Comparison of ENCODE assay signal across 8 cellular contexts in genomic region chr6:125957845-125958244, GRCh38. TPM values are rescaled to one million over a fixed set of nuclear protein-coding genes. Genes with fewer than 3 reads are reported as not detected.
DNase-seq lines count a peak whose midpoint lies in the region; ATAC-seq and TF ChIP-seq lines count a peak whose summit lies in the region.

No MANE protein-coding gene starts in this region.

- DNase-seq in SIG-M5 treated with dmso at 0.1 percent for 504 hours (lab: John Stamatoyannopoulos, UW; ENCODE audit: unreplicated experiment) (peak; percentile 79), SIG-M5 (lab: John Stamatoyannopoulos, UW) (no peak), SK-MEL-5 (ENCODE audit: low read depth, low spot score) (peak; percentile 76), gastrocnemius medialis (no peak), NCI-H1417 treated with DMSO at 0.1 percent for 48 hours (lab: John Stamatoyannopoulos, UW) (no peak), endothelial cell (ENCODE audit: low spot score) (no peak)
- DNase-seq in activated CD4-positive, alpha-beta memory T cell treated with anti-CD3 and anti-CD28 coated beads, Interleukin-2, amount 10 ng/mL, durations not matched to agents 7 days and 5 days: no peak

- CTCF ChIA-PET in activated CD4-positive, alpha-beta memory T cell treated with anti-CD3 and anti-CD28 coated beads, Interleukin-2, amount 10 ng/mL, durations not matched to agents 7 days and 5 days (lab: Charles Lee): interaction anchor here (1.0 to 9.6 kb wide), 12 partner anchors 10 to 179 kb away, joined by 3 to 231 read pairs (median 28); partner anchors contain the start of genes NCOA7 and TRMT11

- no peaks in the 10 kb centered on the region for H3K4me1 Mint-ChIP-seq in endothelial cell (ENCODE audit: unreplicated experiment)
- H3K4me1 Mint-ChIP-seq in activated CD4-positive, alpha-beta memory T cell treated with anti-CD3 and anti-CD28 coated beads, Interleukin-2, amount 10 ng/mL, durations not matched to agents 7 days and 5 days: peaks cover 8% of the 10 kb centered on the region

- intact Hi-C loops in gastrocnemius medialis (cut with DNase I; ENCODE audit: low total_unique reads): loop anchor here (2.0 to 5.0 kb wide), 2 partner anchors 39 to 101 kb away; no protein-coding TSS in a partner anchor

- in situ Hi-C loops in SK-MEL-5 (cut with HindIII; ENCODE audit: low pct_unique_long_range_greater_than_20kb, low sequenced_read_pairs) (no loop called here), gastrocnemius medialis (cut with MboI; ENCODE audit: low sequenced_read_pairs in 4 of 4) (loop anchor here in 3 of 4 donors (10.0 to 25.0 kb wide), 3 partner anchors 96 to 646 kb away; partner anchors contain the start of gene HDDC2 (in 1 of the 3))

- H3K4me1 ChIP-seq in gastroesophageal sphincter (peaks cover 4 to 45% (median 6%) of the 10 kb centered on the region in 3 donors), gastrocnemius medialis (peaks cover 10 to 20% of the 10 kb centered on the region in 2 donors)

- POLR2A ChIA-PET in activated CD4-positive, alpha-beta memory T cell treated with anti-CD3 and anti-CD28 coated beads, Interleukin-2, amount 10 ng/mL, durations not matched to agents 7 days and 5 days (lab: Charles Lee): interaction anchor here (0.9 to 6.4 kb wide), 10 partner anchors 13 to 210 kb away, joined by 3 to 111 read pairs (median 6); partner anchors contain the start of genes NCOA7 and TRMT11

- H3K27ac ChIP-seq in gastroesophageal sphincter (peak overlapping the region in 3 of 4 donors; percentile 87 to 95 (median 91)), gastrocnemius medialis (peak overlapping the region; percentile 83 to 95 (median 92))

- no peaks in the 10 kb centered on the region for H3K27me3 Mint-ChIP-seq in endothelial cell (ENCODE audit: unreplicated experiment)
- no peaks in the 10 kb centered on the region for H3K27me3 Mint-ChIP-seq in activated CD4-positive, alpha-beta memory T cell treated with anti-CD3 and anti-CD28 coated beads, Interleukin-2, amount 10 ng/mL, durations not matched to agents 7 days and 5 days

- peak; percentile 28 for ATAC-seq in gastroesophageal sphincter
- peak in 1 of 2 donors; percentile 60 for ATAC-seq in gastrocnemius medialis

- TF ChIP-seq CTCF in gastroesophageal sphincter (IDR thresholded peaks at IDR 0.05) (no peak), gastrocnemius medialis (IDR thresholded peaks at IDR 0.05 in 4 of 5, conservative IDR thresholded peaks at IDR 0.05 in 1 of 5) (no peak), endothelial cell (IDR thresholded peaks at IDR 0.05; ENCODE audit: unreplicated experiment) (no peak)

- H3K36me3 Mint-ChIP-seq in endothelial cell (ENCODE audit: low read depth, unreplicated experiment): no peaks in the 10 kb centered on the region
- peaks cover 2% of the 10 kb centered on the region for H3K36me3 Mint-ChIP-seq in activated CD4-positive, alpha-beta memory T cell treated with anti-CD3 and anti-CD28 coated beads, Interleukin-2, amount 10 ng/mL, durations not matched to agents 7 days and 5 days (ENCODE audit: low read depth)

- TF ChIP-seq POLR2A in gastroesophageal sphincter (IDR thresholded peaks at IDR 0.05): no peak
- TF ChIP-seq POLR2A in gastrocnemius medialis (IDR thresholded peaks at IDR 0.05): no peak

- H3K27ac Mint-ChIP-seq in endothelial cell (ENCODE audit: unreplicated experiment): no peak overlapping the region
- H3K27ac Mint-ChIP-seq in activated CD4-positive, alpha-beta memory T cell treated with anti-CD3 and anti-CD28 coated beads, Interleukin-2, amount 10 ng/mL, durations not matched to agents 7 days and 5 days: no peak overlapping the region

- 38 to 50% methylated on average over 2 to 4 of the region's 4 CpGs for WGBS in gastroesophageal sphincter (ENCODE audit: low coverage in 1 of 2), 2 donors

- no peak overlapping the region for H3K4me3 Mint-ChIP-seq in endothelial cell (ENCODE audit: unreplicated experiment)
- no peak overlapping the region for H3K4me3 Mint-ChIP-seq in activated CD4-positive, alpha-beta memory T cell treated with anti-CD3 and anti-CD28 coated beads, Interleukin-2, amount 10 ng/mL, durations not matched to agents 7 days and 5 days

- H3K4me3 ChIP-seq in gastroesophageal sphincter (peak overlapping the region; percentile 82 to 98), gastrocnemius medialis (peak overlapping the region; percentile 62 to 97 (median 82))

- H3K27me3 ChIP-seq in gastroesophageal sphincter: no peaks in the 10 kb centered on the region
- no peaks in the 10 kb centered on the region for H3K27me3 ChIP-seq in gastrocnemius medialis

- no peaks in the 10 kb centered on the region for H3K9me3 Mint-ChIP-seq in endothelial cell (ENCODE audit: unreplicated experiment)
- H3K9me3 Mint-ChIP-seq in activated CD4-positive, alpha-beta memory T cell treated with anti-CD3 and anti-CD28 coated beads, Interleukin-2, amount 10 ng/mL, durations not matched to agents 7 days and 5 days: no peaks in the 10 kb centered on the region

- H3K9me3 ChIP-seq in gastroesophageal sphincter (no peaks in the 10 kb centered on the region), gastrocnemius medialis (no peaks in the 10 kb centered on the region)

- no peak for TF ChIP-seq EP300 in gastroesophageal sphincter (IDR thresholded peaks at IDR 0.05)

- H3K36me3 ChIP-seq in gastroesophageal sphincter (no peaks in the 10 kb centered on the region), gastrocnemius medialis (no peaks in the 10 kb centered on the region)

RNA-seq across cellular contexts. Expression of gene HINT3, which starts 1.3 kb away (rescaled TPM):
- total RNA-seq in SK-MEL-5 (2014; rRNA removed; shearing (Covaris generic)): 18.2 and 19.6 TPM in 2 replicates
- polyA plus RNA-seq in SK-MEL-5 (2015; cell fraction: cytosol; rRNA removed): 7.2 and 7.4 TPM in 2 replicates
- polyA plus RNA-seq in SK-MEL-5 (2015; cell fraction: nucleus; rRNA removed): 1.7 and 3.8 TPM in 2 replicates
- total RNA-seq in gastroesophageal sphincter (10 to 100 TPM; 31.0 to 54.8 (median 46.2) TPM), gastrocnemius medialis (10 to 100 TPM; 54.3 to 81.5 (median 67.5) TPM), endothelial cell (ENCODE audit: unreplicated experiment) (12.3 TPM)
- 10 to 100 TPM; 11.0 to 11.7 TPM for total RNA-seq in activated CD4-positive, alpha-beta memory T cell treated with anti-CD3 and anti-CD28 coated beads, Interleukin-2, amount 10 ng/mL, durations not matched to agents 7 days and 5 days

RNA-seq across cellular contexts. Expression of gene TRMT11, which starts 28.5 kb away (rescaled TPM):
- total RNA-seq in SK-MEL-5 (2014; rRNA removed; shearing (Covaris generic)): 19.4 and 21.1 TPM in 2 replicates
- 8.2 and 10.2 TPM in 2 replicates for polyA plus RNA-seq in SK-MEL-5 (2015; cell fraction: cytosol; rRNA removed)
- polyA plus RNA-seq in SK-MEL-5 (2015; cell fraction: nucleus; rRNA removed): 45.5 and 70.6 TPM in 2 replicates
- total RNA-seq in gastroesophageal sphincter (10 to 100 TPM; 13.3 to 49.7 (median 22.3) TPM), gastrocnemius medialis (10 to 100 TPM in 1 of 4 donors, 1 to 10 TPM in 3; 2.5 to 10.2 (median 6.9) TPM), endothelial cell (ENCODE audit: unreplicated experiment) (9.6 TPM)
- total RNA-seq in activated CD4-positive, alpha-beta memory T cell treated with anti-CD3 and anti-CD28 coated beads, Interleukin-2, amount 10 ng/mL, durations not matched to agents 7 days and 5 days: 10 to 100 TPM; 17.6 to 19.2 TPM

Comparison
In these comparisons a context has a peak if more than half of its experiments do, and no peak if none do; other contexts are left out.
1. DNase-seq: peak in SIG-M5 treated with dmso at 0.1 percent for 504 hours (single experiment) and SK-MEL-5 (single experiment); none in SIG-M5 (single experiment), gastrocnemius medialis (0 of 2), NCI-H1417 treated with DMSO at 0.1 percent for 48 hours (single experiment), endothelial cell (single experiment) and activated CD4-positive, alpha-beta memory T cell treated with anti-CD3 and anti-CD28 coated beads, Interleukin-2, amount 10 ng/mL, durations not matched to agents 7 days and 5 days (single experiment).